24 cellular contexts compared by ENCODE assay signal in the genomic region with DNA sequence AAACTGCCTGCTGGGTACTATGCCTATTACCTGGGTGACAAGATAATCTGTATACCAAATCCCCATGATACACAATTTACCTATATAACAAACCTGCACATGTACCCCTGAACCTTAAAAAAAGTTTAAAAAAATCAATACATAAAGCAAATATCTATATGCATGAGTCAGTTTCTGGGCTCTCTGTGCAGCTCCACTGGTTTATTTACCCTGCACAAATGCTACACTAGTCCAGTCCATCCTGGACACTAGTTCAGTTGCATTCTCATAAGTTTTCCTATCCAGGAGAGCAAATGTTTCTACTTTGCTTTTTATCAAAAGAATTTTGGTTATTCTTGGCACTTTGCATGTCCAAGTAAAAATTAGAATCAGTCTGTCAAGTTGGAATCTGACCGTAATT.
"Had no signal": no experiment of that assay in that cellular context is flagged by ENCODE, and none has a peak within 500 bp of the region (broad histone marks: within the 10 kb centered on the region; RNA-seq: fewer than 3 reads in every experiment).

No MANE protein-coding gene starts in this region.

- H3K27me3 ChIP-seq: neural progenitor cell, ovary, right lobe of liver, sigmoid colon, stomach, thyroid gland, tibial nerve, upper lobe of left lung, vagina had no signal

- DNase-seq: occipital lobe; ovary; posterior cingulate gyrus; psoas muscle; right cardiac atrium; right lobe of liver; sigmoid colon; small intestine; stimulated activated CD4-positive, alpha-beta T cell treated with anti-CD3 and anti-CD28 coated beads, Interleukin-15, amount 100 ng/mL, for 24 hours; stimulated activated CD4-positive, alpha-beta T cell treated with anti-CD3 and anti-CD28 coated beads, Interleukin-2, amount 100 ng/mL, for 24 hours; stimulated activated CD4-positive, alpha-beta T cell treated with anti-CD3 and anti-CD28 coated beads, Interleukin-2, amount 100 ng/mL, for 48 hours; stimulated activated CD4-positive, alpha-beta T cell treated with anti-CD3 and anti-CD28 coated beads, Interleukin-4, amount 100 ng/mL, for 24 hours; stimulated activated naive B cell treated with anti-CD40 and anti-IgM and Interleukin-4, amounts not matched to agents 10 μg/mL and 1 μg/mL and 100 μg/mL, for 72 hours; stimulated activated naive CD4-positive, alpha-beta T cell treated with Interleukin-2 at 50 U/mL for 16 hours; stomach; thyroid gland; upper lobe of left lung had no signal

- H3K79me2 ChIP-seq: parathyroid adenoma had no signal

- H2AFZ ChIP-seq: neural progenitor cell, parathyroid adenoma had no signal

- H3K9me3 ChIP-seq: ovary, psoas muscle, right lobe of liver, sigmoid colon, thoracic aorta, thyroid gland, tibial nerve, upper lobe of left lung, vagina had no signal

- H3K4me1 ChIP-seq: neural progenitor cell, parathyroid adenoma, psoas muscle, right lobe of liver, sigmoid colon, stomach, thyroid gland, tibial nerve, upper lobe of left lung, vagina had no signal

- FAIRE-seq: small intestine, urothelium cell line had no signal

- H3K36me3 ChIP-seq: neural progenitor cell, ovary, right lobe of liver, sigmoid colon, stomach, thoracic aorta, thyroid gland, tibial nerve, upper lobe of left lung, vagina had no signal

- H3K9ac ChIP-seq: neural progenitor cell, parathyroid adenoma had no signal

- H3K4me2 ChIP-seq: neural progenitor cell had no signal

- H3K4me3 ChIP-seq: neural progenitor cell, ovary, psoas muscle, right lobe of liver, sigmoid colon, stomach, thoracic aorta, thyroid gland, tibial nerve, upper lobe of left lung, vagina had no signal

- H3K27ac ChIP-seq: neural progenitor cell, ovary, parathyroid adenoma, psoas muscle, right lobe of liver, sigmoid colon, stomach, thoracic aorta, thyroid gland, tibial nerve, upper lobe of left lung, vagina had no signal

- ATAC-seq: psoas muscle; right cardiac atrium; stimulated activated effector memory CD8-positive, alpha-beta T cell treated with anti-CD3 and anti-CD28 coated beads, Interleukin-12 subunit alpha, Interleukin-12 subunit beta, amount 100 ng/mL, for 72 hours; stimulated activated naive B cell treated with anti-CD40 and anti-IgM and Interleukin-4, amounts not matched to agents 10 μg/mL and 1 μg/mL and 100 μg/mL, for 72 hours had no signal
